ENCODE assay signal across 26 cellular contexts in the genomic region with DNA sequence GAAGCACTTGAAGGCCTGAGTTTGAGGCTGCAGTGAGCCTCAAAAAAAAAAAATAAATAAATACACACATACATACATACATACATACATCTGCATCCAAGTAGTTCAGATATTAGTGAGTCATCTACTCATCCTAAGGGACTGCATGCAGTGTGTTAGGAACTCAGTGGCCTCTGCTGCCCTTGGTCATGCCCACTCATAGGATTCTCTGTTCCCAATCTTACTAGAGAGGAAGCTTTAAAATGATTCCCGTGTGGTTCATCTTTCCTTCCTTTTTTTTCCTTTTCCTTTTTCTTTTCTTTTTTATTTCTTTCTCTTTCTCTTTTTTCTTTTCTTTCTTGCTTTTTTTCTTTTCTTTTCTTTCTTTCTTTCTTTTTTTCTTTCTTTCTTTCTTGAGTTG. TPM values are rescaled to one million over a fixed set of nuclear protein-coding genes. Genes with fewer than 3 reads are reported as not detected.
DNase-seq lines count a peak whose midpoint lies in the region; ATAC-seq, FAIRE-seq and TF ChIP-seq lines count a peak whose summit lies in the region.
"Had no signal": no experiment of that assay in that cellular context is flagged by ENCODE, and none has a peak within 500 bp of the region (broad histone marks: within the 10 kb centered on the region; RNA-seq: fewer than 3 reads in every experiment).

No MANE protein-coding gene starts in this region.

- H3K27me3 ChIP-seq in K562 (ENCODE audit: control insufficient read depth in 2 of 2, insufficient read depth in 2 of 2, low read length in 2 of 2): no peaks in the 10 kb centered on the region
- H3K27me3 ChIP-seq: BE2C had no signal

- H3K36me3 ChIP-seq in K562 (ENCODE audit: control insufficient read depth, insufficient read depth, low read length) (no peaks in the 10 kb centered on the region), OCI-LY7 (ENCODE audit: insufficient read depth, low read length) (no peaks in the 10 kb centered on the region)
- H3K36me3 ChIP-seq: BE2C, BLaER1 had no signal

- TF ChIP-seq EP300 in A549 (IDR thresholded peaks at IDR 0.05) (no peak), K562 (IDR thresholded peaks at IDR 0.05; ENCODE audit: low read length) (no peak)

- 70% methylated on average over 1 of the region's 1 CpG for WGBS in A549 (ENCODE audit: missing lambda C conversion rate)
- WGBS in K562 (ENCODE audit: insufficient coverage, low coverage, missing lambda C conversion rate): 43% methylated on average over 1 of the region's 1 CpG

- CTCF ChIA-PET in A549 (lab: Yijun Ruan, JAX) (interaction anchor here (1.3 kb wide), 1 partner anchor 291 kb away, joined by 3 read pairs; no protein-coding TSS in a partner anchor), K562 (lab: Yijun Ruan, JAX; ENCODE audit: low intra/inter-chr PET ratio) (no interaction called here), OCI-LY7 (lab: Charles Lee; ENCODE audit: unreplicated experiment) (no interaction called here)

- peak overlapping the region; percentile 61 for H3K4me2 ChIP-seq in A549
- no peak overlapping the region for H3K4me2 ChIP-seq in K562 (ENCODE audit: insufficient read depth, low read length)
- H3K4me2 ChIP-seq in OCI-LY7 (ENCODE audit: low read length): no peak overlapping the region
- H3K4me2 ChIP-seq: BLaER1 had no signal

- TF ChIP-seq POLR2A in A549 (IDR thresholded peaks at IDR 0.05; ENCODE audit: low read length): no peak
- TF ChIP-seq POLR2A in K562 (conservative IDR thresholded peaks at IDR 0.05): no peak

- intact Hi-C loops in K562 (cut with micrococcal nuclease) (no loop called here), left colon (cut with DNase I, micrococcal nuclease) (no loop called here), OCI-LY7 (cut with micrococcal nuclease; ENCODE audit: unreplicated experiment) (no loop called here)

- H2AFZ ChIP-seq in K562 (ENCODE audit: low read depth, low read length) (no peak overlapping the region), OCI-LY7 (ENCODE audit: low read length) (no peak overlapping the region)

- DNase-seq in DMS53 (lab: John Stamatoyannopoulos, UW) (peak; percentile 43), DMS53 treated with DMSO at 0.1 percent for 48 hours (lab: John Stamatoyannopoulos, UW; ENCODE audit: unreplicated experiment) (no peak), A549 (ENCODE audit: low read depth in 1 of 2, low spot score in 1 of 2) (no peak), K562 (ENCODE audit: extremely low read depth in 1 of 4, low spot score in 3 of 4) (no peak), left colon (no peak), NCI-H1105 treated with DMSO at 0.1 percent for 48 hours (lab: John Stamatoyannopoulos, UW) (no peak), OCI-LY7 (ENCODE audit: low spot score) (no peak), urothelium cell line (ENCODE audit: low spot score) (no peak)
- DNase-seq: ACHN; BE2C; C1 segment of cervical spinal cord; CD4-positive, alpha-beta memory T cell; CD4-positive, CD25-positive, alpha-beta regulatory T cell; CD8-positive, alpha-beta memory T cell; COR-L47; DMS 273 treated with DMSO at 0.1 percent for 48 hours; DMS153; DMS79; DND-41; EL; GDM1 had no signal

- H3K79me2 ChIP-seq in K562 (ENCODE audit: control insufficient read depth, insufficient read depth, low read length): no peaks in the 10 kb centered on the region
- no peaks in the 10 kb centered on the region for H3K79me2 ChIP-seq in OCI-LY7 (ENCODE audit: insufficient read depth, low read depth, low read length)

- H3K27ac ChIP-seq in A549: peak overlapping the region; percentile 70 to 83
- no peak overlapping the region for H3K27ac ChIP-seq in K562 (ENCODE audit: extremely low read depth, low read depth, low read length)
- H3K27ac ChIP-seq in OCI-LY7 (ENCODE audit: low read depth, low read length, poor library complexity, severe bottlenecking): no peak overlapping the region
- H3K27ac ChIP-seq: 22Rv1, BLaER1 had no signal

- H3K9ac ChIP-seq in K562 (ENCODE audit: insufficient read depth in 1 of 2, low read depth in 2 of 2, low read length in 2 of 2): no peak overlapping the region
- H3K9ac ChIP-seq: BLaER1 had no signal

- H3K9me3 ChIP-seq in A549 (no peaks in the 10 kb centered on the region), K562 (replicated peaks; ENCODE audit: control insufficient read depth, insufficient read depth, low read depth, low read length) (no peaks in the 10 kb centered on the region), OCI-LY7 (ENCODE audit: low read length) (no peaks in the 10 kb centered on the region)
- H3K9me3 ChIP-seq: BE2C, BLaER1 had no signal

- BruUV-seq in K562 (replicated peaks; lab: Mats Ljungman, UMichigan) (no TSS peak), OCI-LY7 (replicated peaks; lab: Mats Ljungman, UMichigan) (no TSS peak)

- TF ChIP-seq CTCF in A549 (IDR thresholded peaks at IDR 0.05) (no peak), K562 (IDR thresholded peaks at IDR 0.05 in 2 of 3, conservative IDR thresholded peaks at IDR 0.05 in 1 of 3; ENCODE audit: insufficient read depth in 2 of 3, low read depth in 1 of 3, low read length in 3 of 3) (no peak), OCI-LY7 (conservative IDR thresholded peaks at IDR 0.05; ENCODE audit: low read length) (no peak)

- no peak for FAIRE-seq in A549 (lab: Jason Lieb, UNC)
- FAIRE-seq in K562 (lab: Jason Lieb, UNC): no peak
- FAIRE-seq in urothelium cell line (lab: Jason Lieb, UNC): no peak
- FAIRE-seq: GM12878, GM12892, GM18507 had no signal

- H3K4me1 ChIP-seq in A549 (peaks cover 34% of the 10 kb centered on the region), K562 (replicated peaks in 1 of 2; ENCODE audit: control insufficient read depth in 2 of 2, insufficient read depth in 2 of 2, low read length in 2 of 2) (peaks cover 0 to 3% of the 10 kb centered on the region in 2 experiments; a peak in 1 of 5 replicates), OCI-LY7 (ENCODE audit: insufficient read depth, low read length, poor library complexity, severe bottlenecking) (no peaks in the 10 kb centered on the region)
- H3K4me1 ChIP-seq: BE2C, BLaER1 had no signal

- TF ChIP-seq RAD21 in A549 (conservative IDR thresholded peaks at IDR 0.05 in 1 of 2, IDR thresholded peaks at IDR 0.05 in 1 of 2): no peak
- TF ChIP-seq RAD21 in K562 (CRISPR knock-in tag; conservative IDR thresholded peaks at IDR 0.05 in 1 of 2, IDR thresholded peaks at IDR 0.05 in 1 of 2): no peak

- H3K9me1 ChIP-seq in K562 (ENCODE audit: control insufficient read depth, insufficient read depth, low read length): no peaks in the 10 kb centered on the region

- no peaks in the 10 kb centered on the region for H3K9me2 ChIP-seq in OCI-LY7 (ENCODE audit: insufficient read depth, low read length)

- in situ Hi-C loops in K562 (cut with MboI): no loop called here

- ATAC-seq in A549 (no peak), K562 (no peak), left colon (peak; percentile 22)
- ATAC-seq: GM12878 had no signal

- H4K20me1 ChIP-seq in K562 (replicated peaks; ENCODE audit: control insufficient read depth, insufficient read depth, low read length) (no peaks in the 10 kb centered on the region), OCI-LY7 (ENCODE audit: insufficient read depth, low read length) (no peaks in the 10 kb centered on the region)
- H4K20me1 ChIP-seq: BLaER1 had no signal

- POLR2A ChIA-PET in A549 (lab: Yijun Ruan, JAX): no interaction called here
- POLR2A ChIA-PET in K562 (lab: Yijun Ruan, JAX): interaction anchor here (0.7 to 1.0 kb wide), 2 partner anchors 9 to 254 kb away, joined by 3 to 4 read pairs; no protein-coding TSS in a partner anchor
- POLR2A ChIA-PET in OCI-LY7 (lab: Charles Lee): interaction anchor here (0.6 kb wide), 1 partner anchor 706 kb away, joined by 3 read pairs; no protein-coding TSS in a partner anchor

- no peak overlapping the region for H3K4me3 ChIP-seq in A549
- no peak overlapping the region for H3K4me3 ChIP-seq in K562
- H3K4me3 ChIP-seq in OCI-LY7 (ENCODE audit: low read depth, low read length, poor library complexity, severe bottlenecking): no peak overlapping the region
- H3K4me3 ChIP-seq: BLaER1, GM12878 had no signal

RNA-seq across cellular contexts. Expression of gene YIPF6, which starts 10.9 kb away (rescaled TPM):
- polyA plus RNA-seq in A549 (2011; rRNA removed): 58.9 and 59.2 TPM in 2 replicates
- polyA plus RNA-seq in A549 (2012; cell fraction: cytosol; rRNA removed): 7.8 and 9.6 TPM in 2 replicates
- polyA plus RNA-seq in A549 (2012; cell fraction: nucleus; rRNA removed): 2.7 and 5.7 TPM in 2 replicates
- 26.6 to 27.8 TPM (median 26.9 TPM) in 3 replicates for polyA plus RNA-seq in A549 (2017; fragmentation: RNase III; extraction: RNeasy Plus Mini Kit Qiagen cat#74134 plus additional on column Dnase treatment)
- 22.9 and 24.3 TPM in 2 replicates for polyA minus RNA-seq in A549 (2011; rRNA and poly(A)+ RNA removed)
- total RNA-seq in K562 (2011; cell fraction: chromatin; rRNA removed; ENCODE audit: low replicate concordance): 22.5 and 60.7 TPM in 2 replicates
- total RNA-seq in K562 (2011; cell fraction: nucleolus; rRNA removed): 18.8 and 20.0 TPM in 2 replicates
- 38.9 and 76.5 TPM in 2 replicates for total RNA-seq in K562 (2011; cell fraction: nucleoplasm; rRNA removed)
- total RNA-seq in K562 (2014; rRNA removed): 7.7 and 10.7 TPM in 2 replicates
- 25.8 and 30.3 TPM in 2 replicates for total RNA-seq in K562 (2014; rRNA removed; fragmentation: Illumina TruSeq; extraction: Trizol)
- total RNA-seq in K562 (2015; rRNA removed; fragmentation: Illumina TruSeq; extraction: Trizol): 12.0 and 14.1 TPM in 2 replicates
- 22.4 and 26.5 TPM in 2 replicates for total RNA-seq in K562 (2021)
- 29.1 and 32.1 TPM in 2 replicates for polyA plus RNA-seq in K562 (2011; rRNA removed)
- 10.4 and 24.0 TPM in 2 replicates for polyA plus RNA-seq in K562 (2011; cell fraction: cytosol; rRNA removed)
- 17.6 and 24.1 TPM in 2 replicates for polyA plus RNA-seq in K562 (2011; cell fraction: nucleus; rRNA removed)
- 11.5 and 13.9 TPM in 2 replicates for polyA plus RNA-seq in K562 (2012)
- 14.3 and 15.6 TPM in 2 replicates for polyA plus RNA-seq in K562 (2014; fragmentation: Illumina TruSeq; extraction: Trizol)
- 10 to 100 TPM; 31.3 to 44.2 TPM for polyA plus RNA-seq in K562 (2014; fragmentation: Nextera tagmentation; extraction: Ambion mirVana)
- polyA plus RNA-seq in K562 (2014; rRNA removed): 10.3 and 12.8 TPM in 2 replicates
- 18.1 and 20.2 TPM in 2 replicates for polyA minus RNA-seq in K562 (2011; rRNA and poly(A)+ RNA removed)
- polyA minus RNA-seq in K562 (2011; cell fraction: cytosol; rRNA and poly(A)+ RNA removed): 6.5 and 9.6 TPM in 2 replicates
- 9.6 and 15.7 TPM in 2 replicates for polyA minus RNA-seq in K562 (2011; cell fraction: nucleus; rRNA and poly(A)+ RNA removed)
- 10 to 100 TPM; 53.4 to 57.8 TPM for total RNA-seq in left colon
- 7.2 and 9.0 TPM in 2 replicates for total RNA-seq in OCI-LY7 (2014; rRNA removed; shearing (Covaris generic))
- 14.7 and 16.3 TPM in 2 replicates for total RNA-seq in OCI-LY7 (2022)

RNA-seq across cellular contexts. Expression of gene OPHN1, which starts 54.6 kb away (rescaled TPM):
- polyA plus RNA-seq in A549 (2011; rRNA removed) (3.9 and 5.7 TPM in 2 replicates), A549 (2017; fragmentation: RNase III; extraction: RNeasy Plus Mini Kit Qiagen cat#74134 plus additional on column Dnase treatment) (1.7 to 2.0 TPM (median 2.0 TPM) in 3 replicates), K562 (2011; rRNA removed) (0.96 and 1.0 TPM in 2 replicates), K562 (2014; fragmentation: Illumina TruSeq; extraction: Trizol) (1.3 and 1.6 TPM in 2 replicates), K562 (2014; fragmentation: Nextera tagmentation; extraction: Ambion mirVana) (under 1 TPM; 0.28 to 0.42 TPM), K562 (2014; rRNA removed) (0.49 and 0.85 TPM in 2 replicates)
- polyA plus RNA-seq in A549 (2012; cell fraction: cytosol; rRNA removed): 0.37 and 0.76 TPM in 2 replicates
- polyA plus RNA-seq in A549 (2012; cell fraction: nucleus; rRNA removed): 0.61 and 0.87 TPM in 2 replicates
- polyA minus RNA-seq in A549 (2011; rRNA and poly(A)+ RNA removed): 12.1 and 12.3 TPM in 2 replicates
- total RNA-seq in K562 (2011; cell fraction: chromatin; rRNA removed; ENCODE audit: low replicate concordance): 2.5 and 2.9 TPM in 2 replicates
- total RNA-seq in K562 (2011; cell fraction: nucleolus; rRNA removed): 1.2 and 2.2 TPM in 2 replicates
- 2.3 and 2.4 TPM in 2 replicates for total RNA-seq in K562 (2011; cell fraction: nucleoplasm; rRNA removed)
- total RNA-seq in K562 (2014; rRNA removed) (1.00 and 1.1 TPM in 2 replicates), K562 (2014; rRNA removed; fragmentation: Illumina TruSeq; extraction: Trizol) (1.1 and 1.2 TPM in 2 replicates), K562 (2015; rRNA removed; fragmentation: Illumina TruSeq; extraction: Trizol) (1.6 and 1.8 TPM in 2 replicates), K562 (2021) (1.4 and 1.8 TPM in 2 replicates), left colon (1 to 10 TPM; 5.0 to 7.6 TPM), OCI-LY7 (2022) (not detected in 2 replicates)
- polyA plus RNA-seq in K562 (2011; cell fraction: cytosol; rRNA removed): 0.52 and 0.66 TPM in 2 replicates
- polyA plus RNA-seq in K562 (2011; cell fraction: nucleus; rRNA removed): 1.6 and 2.6 TPM in 2 replicates
- polyA plus RNA-seq in K562 (2012): 1.5 and 2.1 TPM in 2 replicates
- 2.0 and 4.8 TPM in 2 replicates for polyA minus RNA-seq in K562 (2011; rRNA and poly(A)+ RNA removed)
- polyA minus RNA-seq in K562 (2011; cell fraction: cytosol; rRNA and poly(A)+ RNA removed): 4.2 TPM in 2 replicates
- polyA minus RNA-seq in K562 (2011; cell fraction: nucleus; rRNA and poly(A)+ RNA removed): 2.3 and 4.0 TPM in 2 replicates
- not detected in 2 replicates for total RNA-seq in OCI-LY7 (2014; rRNA removed; shearing (Covaris generic))
- polyA plus RNA-seq: CD4-positive, CD25-positive, alpha-beta regulatory T cell; CD8-positive, alpha-beta memory T cell had no signal

Comparison
In these comparisons a context has a peak if more than half of its experiments do, and no peak if none do; other contexts are left out.
1. H3K27ac ChIP-seq: peak in A549 (2 of 2); none in K562 (single experiment) and OCI-LY7 (single experiment).